16 cellular contexts compared by ENCODE assay signal in the genomic region with DNA sequence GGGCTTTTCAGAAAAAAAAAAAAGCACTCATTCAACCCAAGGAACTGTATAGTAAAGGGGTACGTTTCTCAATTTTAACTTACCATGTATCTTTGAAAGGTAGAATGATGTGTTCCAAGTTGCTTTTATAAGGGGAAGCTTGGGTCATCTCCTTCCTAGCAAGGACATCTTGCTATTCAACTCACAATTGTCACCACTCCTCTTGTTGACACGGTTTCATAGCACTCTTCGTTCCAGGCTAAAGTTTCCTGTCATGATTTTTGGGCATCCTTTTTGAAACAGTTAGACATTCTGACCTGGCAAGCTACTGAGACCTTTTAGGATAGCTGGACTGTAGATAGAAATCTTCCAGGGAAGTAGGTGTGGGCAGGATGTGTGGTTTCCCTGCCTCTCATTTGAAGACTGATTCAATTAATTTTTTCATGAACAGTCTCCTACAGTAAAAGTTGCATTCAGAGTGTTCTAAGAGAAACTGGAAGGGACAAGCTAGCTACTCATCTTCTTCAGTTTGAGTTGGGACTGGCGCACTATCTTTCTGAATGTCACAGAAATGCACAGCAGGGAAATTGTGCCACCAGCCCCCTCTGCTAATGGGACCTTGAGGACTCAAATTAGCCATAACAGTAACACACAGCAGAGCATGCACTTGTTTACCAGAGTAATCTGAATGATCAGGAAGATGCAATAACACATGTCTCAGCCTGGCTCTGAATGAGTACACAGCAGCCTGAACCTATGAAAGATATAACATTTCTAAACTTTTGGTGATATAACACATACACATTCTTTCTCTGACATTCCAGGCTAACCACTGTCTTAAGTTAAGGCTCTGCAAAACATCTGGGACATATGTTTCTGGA. TPM values are rescaled to one million over a fixed set of nuclear protein-coding genes. Genes with fewer than 3 reads are reported as not detected.
DNase-seq lines count a peak whose midpoint lies in the region; ATAC-seq, FAIRE-seq and TF ChIP-seq lines count a peak whose summit lies in the region.
"Had no signal": no experiment of that assay in that cellular context is flagged by ENCODE, and none has a peak within 500 bp of the region (broad histone marks: within the 10 kb centered on the region; RNA-seq: fewer than 3 reads in every experiment).

No MANE protein-coding gene starts in this region.

- no peaks in the 10 kb centered on the region for H3K9me1 ChIP-seq in endothelial cell of umbilical vein (replicated peaks; ENCODE audit: control insufficient read depth, extremely low read depth, insufficient read depth, low read length)

- peaks cover 35% of the 10 kb centered on the region for H3K4me1 ChIP-seq in endothelial cell of umbilical vein (ENCODE audit: control insufficient read depth, extremely low read depth, insufficient read depth, low read length)
- H3K4me1 ChIP-seq in right lobe of liver = no peaks in the 10 kb centered on the region
- H3K4me1 ChIP-seq in spleen = peaks cover 16 to 49% (median 30%) of the 10 kb centered on the region in 6 donors
- no peaks in the 10 kb centered on the region for H3K4me1 ChIP-seq in body of pancreas
- H3K4me1 ChIP-seq in CD4-positive, alpha-beta memory T cell (ENCODE audit: insufficient read depth, low read length) = peaks cover 3% of the 10 kb centered on the region

- no peak overlapping the region for H3K9ac ChIP-seq in endothelial cell of umbilical vein (replicated peaks; ENCODE audit: extremely low read depth, insufficient read depth, low read length)

- CTCF ChIA-PET in endothelial cell of umbilical vein (lab: Charles Lee) = interaction anchor here (0.7 to 1.8 kb wide), 3 partner anchors 57 to 126 kb away, joined by 3 to 10 read pairs (median 4); no protein-coding TSS in a partner anchor
- CTCF ChIA-PET in CD4-positive, alpha-beta memory T cell (lab: Charles Lee; ENCODE audit: partially characterized antibody) = no interaction called here

- H3K27ac ChIP-seq in endothelial cell of umbilical vein (ENCODE audit: insufficient read depth, low read depth, low read length) (no peak overlapping the region), right lobe of liver (peak overlapping the region in 2 of 3 donors; percentile 7 to 21), spleen (peak overlapping the region; percentile 10 to 81 (median 68)), body of pancreas (no peak overlapping the region)
- H3K27ac ChIP-seq in CD4-positive, alpha-beta memory T cell (ENCODE audit: low read depth, low read length) = no peak overlapping the region
- H3K27ac ChIP-seq: WERI-Rb-1 had no signal

- H3K4me2 ChIP-seq in endothelial cell of umbilical vein (ENCODE audit: insufficient read depth, low read length) = no peak overlapping the region

- no peaks in the 10 kb centered on the region for H4K20me1 ChIP-seq in endothelial cell of umbilical vein (replicated peaks; ENCODE audit: control insufficient read depth, extremely low read depth, insufficient read depth, low read length)

- H3K27me3 Mint-ChIP-seq in CD4-positive, alpha-beta memory T cell = no peaks in the 10 kb centered on the region
- H3K27me3 Mint-ChIP-seq: natural killer cell treated with Interleukin-12 subunit alpha and Interleukin-12 subunit beta and Interleukin-15 and Interleukin-18, amount 100 ng/mL, for 72 hours had no signal

- peaks cover 0 to 5% (median 4%) of the 10 kb centered on the region in 4 donors for H3K4me1 Mint-ChIP-seq in CD4-positive, alpha-beta memory T cell

- H3K27me3 ChIP-seq in endothelial cell of umbilical vein (ENCODE audit: control insufficient read depth in 2 of 2, insufficient read depth in 2 of 2, low read length in 2 of 2) (no peaks in the 10 kb centered on the region), right lobe of liver (no peaks in the 10 kb centered on the region), spleen (replicated peaks in 1 of 7) (no peaks in the 10 kb centered on the region), body of pancreas (no peaks in the 10 kb centered on the region)
- H3K27me3 ChIP-seq in CD4-positive, alpha-beta memory T cell (ENCODE audit: insufficient read depth, low read length) = no peaks in the 10 kb centered on the region

- no peak overlapping the region for H3K4me3 Mint-ChIP-seq in CD4-positive, alpha-beta memory T cell
- H3K4me3 Mint-ChIP-seq: CD8-positive, alpha-beta T cell; natural killer cell treated with Interleukin-12 subunit alpha and Interleukin-12 subunit beta and Interleukin-15 and Interleukin-18, amount 100 ng/mL, for 72 hours had no signal

- ATAC-seq in right lobe of liver = peak in 3 of 4 donors; percentile 11 to 71 (median 36)
- no peak for ATAC-seq in body of pancreas
- ATAC-seq: CD8-positive, alpha-beta T cell; natural killer cell treated with Interleukin-12 subunit alpha and Interleukin-12 subunit beta and Interleukin-15 and Interleukin-18, amount 100 ng/mL, for 72 hours had no signal

- H3K9me3 Mint-ChIP-seq in CD4-positive, alpha-beta memory T cell = no peaks in the 10 kb centered on the region
- H3K9me3 Mint-ChIP-seq: CD8-positive, alpha-beta T cell; natural killer cell treated with Interleukin-12 subunit alpha and Interleukin-12 subunit beta and Interleukin-15 and Interleukin-18, amount 100 ng/mL, for 72 hours had no signal

- BruUV-seq in endothelial cell of umbilical vein (replicated peaks; lab: Mats Ljungman, UMichigan) = no TSS peak

- H3K9me3 ChIP-seq in endothelial cell of umbilical vein (replicated peaks; ENCODE audit: control insufficient read depth, insufficient read depth, low read length) (no peaks in the 10 kb centered on the region), right lobe of liver (no peaks in the 10 kb centered on the region), spleen (no peaks in the 10 kb centered on the region), body of pancreas (no peaks in the 10 kb centered on the region)
- H3K9me3 ChIP-seq in CD4-positive, alpha-beta memory T cell (ENCODE audit: control insufficient read depth in 1 of 2, low read length in 2 of 2) = no peaks in the 10 kb centered on the region

- no peaks in the 10 kb centered on the region for H3K36me3 Mint-ChIP-seq in CD4-positive, alpha-beta memory T cell
- H3K36me3 Mint-ChIP-seq: natural killer cell treated with Interleukin-12 subunit alpha and Interleukin-12 subunit beta and Interleukin-15 and Interleukin-18, amount 100 ng/mL, for 72 hours had no signal

- no peak overlapping the region for H2AFZ ChIP-seq in endothelial cell of umbilical vein (ENCODE audit: low read depth, low read length)

- no peaks in the 10 kb centered on the region for H3K36me3 ChIP-seq in endothelial cell of umbilical vein (ENCODE audit: control insufficient read depth in 2 of 2, extremely low read depth in 1 of 2, insufficient read depth in 2 of 2, low read length in 2 of 2)
- no peaks in the 10 kb centered on the region for H3K36me3 ChIP-seq in right lobe of liver
- no peaks in the 10 kb centered on the region for H3K36me3 ChIP-seq in spleen
- H3K36me3 ChIP-seq in body of pancreas (replicated peaks in 1 of 2; ENCODE audit: insufficient read depth in 1 of 2, low read depth in 2 of 2) = no peaks in the 10 kb centered on the region
- no peaks in the 10 kb centered on the region for H3K36me3 ChIP-seq in CD4-positive, alpha-beta memory T cell (ENCODE audit: insufficient read depth, low read length)
- H3K36me3 ChIP-seq: WERI-Rb-1 had no signal

- TF ChIP-seq POLR2A in endothelial cell of umbilical vein (IDR thresholded peaks at IDR 0.05; ENCODE audit: low read depth, low read length) (no peak), right lobe of liver (IDR thresholded peaks at IDR 0.05) (no peak), spleen (IDR thresholded peaks at IDR 0.05) (no peak), body of pancreas (IDR thresholded peaks at IDR 0.05) (no peak)

- dilution Hi-C loops in endothelial cell of umbilical vein (cut with MboI; ENCODE audit: extremely low pct_ligation_motif_present, low sequenced_read_pairs) = no loop called here

- H3K27ac Mint-ChIP-seq in CD4-positive, alpha-beta memory T cell = peak overlapping the region in 2 of 7 donors; percentile 30 to 31
- H3K27ac Mint-ChIP-seq: CD8-positive, alpha-beta T cell; natural killer cell treated with Interleukin-12 subunit alpha and Interleukin-12 subunit beta and Interleukin-15 and Interleukin-18, amount 100 ng/mL, for 72 hours had no signal

- no peaks in the 10 kb centered on the region for H3K79me2 ChIP-seq in endothelial cell of umbilical vein (ENCODE audit: control insufficient read depth, insufficient read depth, low read length)

- DNase-seq in HCEC 1CT (peak; percentile 79), endothelial cell of umbilical vein (ENCODE audit: low read depth, low spot score) (peak; percentile 15), right lobe of liver (no peak), spleen (no peak), body of pancreas (no peak), NCI-H2227 treated with DMSO at 0.1 percent for 48 hours (lab: John Stamatoyannopoulos, UW) (no peak)
- no peak for DNase-seq in CD4-positive, alpha-beta memory T cell
- no peak for DNase-seq in effector CD4-positive, alpha-beta T cell
- DNase-seq: activated CD8-positive, alpha-beta memory T cell treated with anti-CD3 and anti-CD28 coated beads, Interleukin-2, amount 50 U/mL, for 48 hours; CD8-positive, alpha-beta T cell; GOT3; NCI-H1092; NCI-H524; SHP77 had no signal

- POLR2A ChIA-PET in endothelial cell of umbilical vein (lab: Charles Lee) = no interaction called here
- POLR2A ChIA-PET in CD4-positive, alpha-beta memory T cell (lab: Charles Lee; ENCODE audit: partially characterized antibody) = no interaction called here

- no peak overlapping the region for H3K4me3 ChIP-seq in endothelial cell of umbilical vein (replicated peaks in 1 of 3; ENCODE audit: insufficient read depth in 1 of 3, low read depth in 1 of 3, low read length in 3 of 3)
- no peak overlapping the region for H3K4me3 ChIP-seq in right lobe of liver
- H3K4me3 ChIP-seq in spleen = no peak overlapping the region
- H3K4me3 ChIP-seq in body of pancreas = no peak overlapping the region
- H3K4me3 ChIP-seq in CD4-positive, alpha-beta memory T cell (ENCODE audit: low read length in 2 of 2) = no peak overlapping the region

- WGBS in right lobe of liver (ENCODE audit: insufficient coverage, low coverage, low lambda C conversion rate, missing lambda C conversion rate) = 82% methylated on average over 4 of the region's 4 CpGs
- WGBS in spleen, 5 donors = 48 to 58% (median 56%) methylated on average over 4 of the region's 4 CpGs
- 75 to 76% methylated on average over 4 of the region's 4 CpGs for WGBS in body of pancreas, 2 donors

- no peak for FAIRE-seq in endothelial cell of umbilical vein (lab: Jason Lieb, UNC)

- intact Hi-C loops in endothelial cell of umbilical vein (cut with micrococcal nuclease) = loop anchor here (1.0 to 5.0 kb wide), 4 partner anchors 9 to 123 kb away; no protein-coding TSS in a partner anchor
- intact Hi-C loops in right lobe of liver (cut with DNase I) = no loop called here
- intact Hi-C loops in spleen (cut with DNase I; ENCODE audit: low total_unique reads) = no loop called here
- intact Hi-C loops in body of pancreas (cut with DNase I) = no loop called here
- intact Hi-C loops in CD4-positive, alpha-beta memory T cell (cut with micrococcal nuclease) = loop anchor here (10.0 kb wide), 1 partner anchor 55 kb away; a partner anchor contains a TSS

- TF ChIP-seq CTCF in endothelial cell of umbilical vein (IDR thresholded peaks at IDR 0.05; ENCODE audit: extremely low read depth in 1 of 2, insufficient read depth in 1 of 2, low read depth in 1 of 2, low read length in 2 of 2) = no peak
- no peak for TF ChIP-seq CTCF in right lobe of liver (IDR thresholded peaks at IDR 0.05)
- no peak for TF ChIP-seq CTCF in spleen (IDR thresholded peaks at IDR 0.05 in 8 of 11, conservative IDR thresholded peaks at IDR 0.05 in 3 of 11)
- no peak for TF ChIP-seq CTCF in body of pancreas (IDR thresholded peaks at IDR 0.05)

RNA-seq across cellular contexts. Expression of a gene that starts 53.4 kb away (rescaled TPM):
- total RNA-seq in endothelial cell of umbilical vein = 317 and 392 TPM in 2 replicates
- polyA plus RNA-seq in endothelial cell of umbilical vein = 162 and 174 TPM in 2 replicates
- 196 and 210 TPM in 2 replicates for polyA plus RNA-seq in endothelial cell of umbilical vein (2011; cell fraction: cytosol; rRNA removed)
- polyA plus RNA-seq in endothelial cell of umbilical vein (2011; cell fraction: nucleus; rRNA removed) = 144 and 160 TPM in 2 replicates
- 171 and 208 TPM in 2 replicates for polyA plus RNA-seq in endothelial cell of umbilical vein (2012)
- 236 and 255 TPM in 2 replicates for polyA minus RNA-seq in endothelial cell of umbilical vein
- not detected for polyA minus RNA-seq in endothelial cell of umbilical vein (2011; cell fraction: cytosol; rRNA and poly(A)+ RNA removed)
- 119 and 129 TPM in 2 replicates for polyA minus RNA-seq in endothelial cell of umbilical vein (2011; cell fraction: nucleus; rRNA and poly(A)+ RNA removed)
- total RNA-seq in right lobe of liver = 100 to 1,000 TPM in 2 of 6 experiments, 10 to 100 TPM in 4; 90.5 to 125 (median 99.3) TPM
- total RNA-seq in spleen = 100 to 1,000 TPM in 6 of 7 donors, 10 to 100 TPM in 1; 83.8 to 124 (median 111) TPM
- 10 to 100 TPM; 27.4 to 94.1 (median 54.8) TPM for polyA plus RNA-seq in spleen
- total RNA-seq in body of pancreas = 10 to 100 TPM; 79.4 to 83.1 TPM
- total RNA-seq in CD4-positive, alpha-beta memory T cell = 1 to 10 TPM; 2.6 to 3.2 TPM
- 1 to 10 TPM; 1.9 to 2.3 TPM for polyA plus RNA-seq in CD4-positive, alpha-beta memory T cell

Comparison
In these comparisons a context has a peak if more than half of its experiments do, and no peak if none do; other contexts are left out.
1. DNase-seq: peak in HCEC 1CT (single experiment) and endothelial cell of umbilical vein (single experiment); none in right lobe of liver (0 of 3), spleen (single experiment), body of pancreas (0 of 4), CD4-positive, alpha-beta memory T cell (0 of 5), effector CD4-positive, alpha-beta T cell (single experiment) and NCI-H2227 treated with DMSO at 0.1 percent for 48 hours (single experiment).
2. H3K27ac ChIP-seq: peak in right lobe of liver (2 of 3) and spleen (8 of 8); none in endothelial cell of umbilical vein (single experiment), body of pancreas (0 of 4) and CD4-positive, alpha-beta memory T cell (single experiment).
3. RNA of a gene that starts 53.4 kb away (total RNA-seq): 317 to 392 TPM in endothelial cell of umbilical vein, 83.8 to 124 TPM in spleen, 90.5 to 125 TPM in right lobe of liver and 79.4 to 83.1 TPM in body of pancreas; 2.6 to 3.2 TPM in CD4-positive, alpha-beta memory T cell; every median in the first group is over 10 times any median in the second.
4. intact Hi-C loops: an anchor here in endothelial cell of umbilical vein (1.0 to 5.0 kb wide) and CD4-positive, alpha-beta memory T cell (10.0 kb wide); none called in right lobe of liver, spleen and body of pancreas.